8 cellular contexts compared by ENCODE assay signal in genomic region chr19:47315125-47315821, GRCh38. TPM values are rescaled to one million over a fixed set of nuclear protein-coding genes. Genes with fewer than 3 reads are reported as not detected.
DNase-seq lines count a peak whose midpoint lies in the region; ATAC-seq and TF ChIP-seq lines count a peak whose summit lies in the region.

No MANE protein-coding gene starts in this region.

- H3K27ac ChIP-seq in body of pancreas: peak overlapping the region in 1 of 4 donors; percentile 71

- peak; percentile 92 for DNase-seq in EH (ENCODE audit: low read depth)
- peak; percentile 99 for DNase-seq in MV-4-11 (lab: John Stamatoyannopoulos, UW)
- DNase-seq in body of pancreas: peak in 3 of 4 donors; percentile 14 to 84 (median 44)
- DNase-seq in left lobe of liver (ENCODE audit: low spot score): peak; percentile 90
- DNase-seq in stimulated activated naive CD8-positive, alpha-beta T cell treated with anti-CD3 and anti-CD28 coated beads, Interleukin-15, Interleukin-2, amounts not matched to agents 100 U/mL and 50 U/mL, for 24 hours: peak; percentile 30

- no peaks in the 10 kb centered on the region for H3K9me3 ChIP-seq in body of pancreas

- no peaks in the 10 kb centered on the region for H3K4me1 ChIP-seq in body of pancreas

- 41 to 46% methylated on average over 12 of the region's 12 CpGs for WGBS in body of pancreas, 2 donors

- H3K4me3 ChIP-seq in body of pancreas: no peak overlapping the region

- H3K27me3 ChIP-seq in body of pancreas: no peaks in the 10 kb centered on the region

- no peaks in the 10 kb centered on the region for H3K36me3 ChIP-seq in body of pancreas (replicated peaks in 1 of 2; ENCODE audit: insufficient read depth in 1 of 2, low read depth in 2 of 2)

- no peak for TF ChIP-seq CTCF in body of pancreas (IDR thresholded peaks at IDR 0.05)

- TF ChIP-seq POLR2A in body of pancreas (IDR thresholded peaks at IDR 0.05): no peak

- intact Hi-C loops in body of pancreas (cut with DNase I): no loop called here

- ATAC-seq in body of pancreas (peak; percentile 42), left lobe of liver (peak; percentile 86), GM19328 (IDR thresholded peaks at IDR 0.05; ENCODE audit: unreplicated experiment) (no peak), HG02870 (IDR thresholded peaks at IDR 0.05; ENCODE audit: unreplicated experiment) (no peak), HG03460 (IDR thresholded peaks at IDR 0.05; ENCODE audit: unreplicated experiment) (no peak)
- peak; percentile 86 for ATAC-seq in stimulated activated naive CD8-positive, alpha-beta T cell treated with anti-CD3 and anti-CD28 coated beads, Interleukin-15, Interleukin-2, amounts not matched to agents 100 U/mL and 50 U/mL, for 24 hours

RNA-seq across cellular contexts. Expression of gene C5AR1, which starts 5.6 kb away (rescaled TPM):
- total RNA-seq in body of pancreas: 1 to 10 TPM; 2.6 to 5.4 TPM
- 6.2 TPM for total RNA-seq in left lobe of liver

RNA-seq across cellular contexts. Expression of gene C5AR2, which starts 16.7 kb away (rescaled TPM):
- total RNA-seq in body of pancreas (under 1 TPM in 1 of 2 donors, not detected in 1; 0.52 TPM), left lobe of liver (2.2 TPM)

RNA-seq across cellular contexts. Expression of gene DHX34, which starts 33.8 kb away (rescaled TPM):
- total RNA-seq in body of pancreas: 10 to 100 TPM; 16.1 to 50.4 TPM
- 5.9 TPM for total RNA-seq in left lobe of liver

RNA-seq across cellular contexts. Expression of gene INAFM1, which starts 40.6 kb away (rescaled TPM):
- total RNA-seq in body of pancreas (10 to 100 TPM in 1 of 2 donors, 1 to 10 TPM in 1; 9.1 to 10.2 TPM), left lobe of liver (5.6 TPM)

RNA-seq across cellular contexts. Expression of gene CCDC9, which starts 58.9 kb away (rescaled TPM):
- 10 to 100 TPM; 51.1 to 55.7 TPM for total RNA-seq in body of pancreas
- total RNA-seq in left lobe of liver: 10.4 TPM

Comparison
In these comparisons a context has a peak if more than half of its experiments do, and no peak if none do; other contexts are left out.
1. DNase-seq: peak in every context shown above with its lines; median percentile 99 in MV-4-11; 92 in EH; 90 in left lobe of liver; 44 in body of pancreas; 30 in stimulated activated naive CD8-positive, alpha-beta T cell treated with anti-CD3 and anti-CD28 coated beads, Interleukin-15, Interleukin-2, amounts not matched to agents 100 U/mL and 50 U/mL, for 24 hours.
2. ATAC-seq: peak in body of pancreas (single experiment), left lobe of liver (single experiment) and stimulated activated naive CD8-positive, alpha-beta T cell treated with anti-CD3 and anti-CD28 coated beads, Interleukin-15, Interleukin-2, amounts not matched to agents 100 U/mL and 50 U/mL, for 24 hours (single experiment); none in GM19328 (single experiment), HG02870 (single experiment) and HG03460 (single experiment).